Comparison of ENCODE assay signal across 9 cellular contexts in genomic region chr1:158771950-158772866, GRCh38. TPM values are rescaled to one million over a fixed set of nuclear protein-coding genes. Genes with fewer than 3 reads are reported as not detected.
"Had no signal": no experiment of that assay in that cellular context is flagged by ENCODE, and none has a peak within 500 bp of the region (broad histone marks: within the 10 kb centered on the region; RNA-seq: fewer than 3 reads in every experiment).

A gene with protein sequence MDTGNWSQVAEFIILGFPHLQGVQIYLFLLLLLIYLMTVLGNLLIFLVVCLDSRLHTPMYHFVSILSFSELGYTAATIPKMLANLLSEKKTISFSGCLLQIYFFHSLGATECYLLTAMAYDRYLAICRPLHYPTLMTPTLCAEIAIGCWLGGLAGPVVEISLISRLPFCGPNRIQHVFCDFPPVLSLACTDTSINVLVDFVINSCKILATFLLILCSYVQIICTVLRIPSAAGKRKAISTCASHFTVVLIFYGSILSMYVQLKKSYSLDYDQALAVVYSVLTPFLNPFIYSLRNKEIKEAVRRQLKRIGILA (minus strand): TSS chr1:158772195. CDS start chr1:158766682, 5,513 bp downstream.

- H3K4me1 Mint-ChIP-seq: H9 had no signal

- DNase-seq: GM23248, H9, HCEC 1CT, IMR-90, KBM-7 had no signal

- H2AFZ ChIP-seq: GM23248 had no signal

- H3K4me3 Mint-ChIP-seq: H9 had no signal

- H3K9me3 Mint-ChIP-seq: H9 had no signal

- H3K4me3 ChIP-seq: GM23248 had no signal

- H3K27ac ChIP-seq: GM23248 had no signal

- H3K27ac Mint-ChIP-seq: H9 had no signal

- H3K9ac ChIP-seq: GM23248 had no signal

- FAIRE-seq: H1, H54, HTR-8/SVneo had no signal

RNA-seq across cellular contexts. Expression of the gene that starts here (rescaled TPM):
- total RNA-seq: GM23248, H1, H9, HT-29, IMR-90 had no signal
- polyA plus RNA-seq: GM23248, H1, IMR-90 had no signal
